In genomic region chrX:19791562-19791961, GRCh38 we compare ENCODE assay signal across 11 cellular contexts.
DNase-seq lines count a peak whose midpoint lies in the region; ATAC-seq, FAIRE-seq and TF ChIP-seq lines count a peak whose summit lies in the region.
"Had no signal": no experiment of that assay in that cellular context is flagged by ENCODE, and none has a peak within 500 bp of the region (broad histone marks: within the 10 kb centered on the region; RNA-seq: fewer than 3 reads in every experiment).

No MANE protein-coding gene starts in this region.

- peak; percentile 71 for ATAC-seq in GM19023 (IDR thresholded peaks at IDR 0.05; ENCODE audit: unreplicated experiment)
- peak; percentile 80 for ATAC-seq in HG03354 (IDR thresholded peaks at IDR 0.05; ENCODE audit: poor library complexity, severe bottlenecking, unreplicated experiment)

- H3K4me1 ChIP-seq in esophagus squamous epithelium (no peaks in the 10 kb centered on the region), kidney (ENCODE audit: control insufficient read depth in 1 of 2, insufficient read depth in 1 of 2, low read depth in 1 of 2, low read length in 2 of 2) (no peaks in the 10 kb centered on the region)

- H3K27ac Mint-ChIP-seq in activated naive CD4-positive, alpha-beta T cell treated with anti-CD3 and anti-CD28 coated beads, Interleukin-2, amount 50 U/mL, for 24 hours = peak overlapping the region; percentile 89
- no peak overlapping the region for H3K27ac Mint-ChIP-seq in osteocyte (ENCODE audit: unreplicated experiment)

- H3K27ac ChIP-seq in esophagus squamous epithelium = no peak overlapping the region
- H3K27ac ChIP-seq in kidney (ENCODE audit: low read depth in 2 of 2, low read length in 2 of 2) = no peak overlapping the region
- H3K27ac ChIP-seq: breast epithelium had no signal

- peak; percentile 73 for DNase-seq in AG10803 (ENCODE audit: low read depth)
- no peak for DNase-seq in osteocyte (ENCODE audit: extremely low spot score, unreplicated experiment)
- no peak for DNase-seq in esophagus squamous epithelium (lab: John Stamatoyannopoulos, UW)
- DNase-seq in kidney = no peak
- DNase-seq in RCC 7860 (ENCODE audit: low spot score) = no peak
- DNase-seq: Calu3 had no signal

- H3K27me3 ChIP-seq in esophagus squamous epithelium = no peaks in the 10 kb centered on the region

- FAIRE-seq in kidney (lab: Jason Lieb, UNC) (no peak), RCC 7860 (lab: Jason Lieb, UNC) (no peak)
- FAIRE-seq: keratinocyte had no signal

- H3K36me3 Mint-ChIP-seq in activated naive CD4-positive, alpha-beta T cell treated with anti-CD3 and anti-CD28 coated beads, Interleukin-2, amount 50 U/mL, for 24 hours = peaks cover 3% of the 10 kb centered on the region
- H3K36me3 Mint-ChIP-seq in osteocyte (ENCODE audit: unreplicated experiment) = peaks cover 2% of the 10 kb centered on the region

- H3K4me1 Mint-ChIP-seq in activated naive CD4-positive, alpha-beta T cell treated with anti-CD3 and anti-CD28 coated beads, Interleukin-2, amount 50 U/mL, for 24 hours = peaks cover 76% of the 10 kb centered on the region
- H3K4me1 Mint-ChIP-seq in osteocyte (ENCODE audit: unreplicated experiment) = peaks cover 5% of the 10 kb centered on the region

- WGBS in esophagus squamous epithelium, 2 donors = 52 to 53% methylated on average over 6 of the region's 6 CpGs

- H3K36me3 ChIP-seq in esophagus squamous epithelium = no peaks in the 10 kb centered on the region
- H3K36me3 ChIP-seq in kidney (ENCODE audit: control insufficient read depth in 1 of 2, insufficient read depth in 2 of 2, low read length in 2 of 2) = no peaks in the 10 kb centered on the region
- H3K36me3 ChIP-seq: breast epithelium had no signal

- H3K27me3 Mint-ChIP-seq in activated naive CD4-positive, alpha-beta T cell treated with anti-CD3 and anti-CD28 coated beads, Interleukin-2, amount 50 U/mL, for 24 hours = no peaks in the 10 kb centered on the region
- no peaks in the 10 kb centered on the region for H3K27me3 Mint-ChIP-seq in osteocyte (ENCODE audit: unreplicated experiment)

- TF ChIP-seq POLR2A in esophagus squamous epithelium (IDR thresholded peaks at IDR 0.05) = no peak

- H3K4me3 Mint-ChIP-seq in activated naive CD4-positive, alpha-beta T cell treated with anti-CD3 and anti-CD28 coated beads, Interleukin-2, amount 50 U/mL, for 24 hours = peak overlapping the region; percentile 65
- no peak overlapping the region for H3K4me3 Mint-ChIP-seq in osteocyte (ENCODE audit: unreplicated experiment)

- no peak overlapping the region for H3K9ac ChIP-seq in kidney (ENCODE audit: low read length in 2 of 2)

- no peaks in the 10 kb centered on the region for H3K9me3 ChIP-seq in esophagus squamous epithelium
- no peaks in the 10 kb centered on the region for H3K9me3 ChIP-seq in kidney (ENCODE audit: control insufficient read depth in 1 of 2, low read length in 2 of 2)
- H3K9me3 ChIP-seq: breast epithelium had no signal

- intact Hi-C loops in esophagus squamous epithelium (cut with DNase I) (no loop called here), kidney (cut with DNase I) (no loop called here)

- H3K4me3 ChIP-seq in AG10803 (ENCODE audit: low read length) (no peak overlapping the region), esophagus squamous epithelium (no peak overlapping the region), kidney (ENCODE audit: low read length in 2 of 2) (no peak overlapping the region)
- H3K4me3 ChIP-seq: breast epithelium had no signal

- no peak for TF ChIP-seq CTCF in AG10803 (conservative IDR thresholded peaks at IDR 0.05; ENCODE audit: low read length)
- no peak for TF ChIP-seq CTCF in osteocyte (IDR thresholded peaks at IDR 0.05)
- TF ChIP-seq CTCF in esophagus squamous epithelium (IDR thresholded peaks at IDR 0.05) = no peak
- TF ChIP-seq CTCF in kidney (IDR thresholded peaks at IDR 0.05; ENCODE audit: borderline replicate concordance, extremely low read depth, insufficient read depth) = no peak

- H3K9me3 Mint-ChIP-seq in activated naive CD4-positive, alpha-beta T cell treated with anti-CD3 and anti-CD28 coated beads, Interleukin-2, amount 50 U/mL, for 24 hours = no peaks in the 10 kb centered on the region
- peaks cover 11% of the 10 kb centered on the region for H3K9me3 Mint-ChIP-seq in osteocyte (ENCODE audit: unreplicated experiment)
